ENCODE assay signal across 9 cellular contexts in genomic region chr2:221104391-221104811, GRCh38.
A peak's percentile ranks its signal among the peaks of the same experiment; 100 is the strongest.
DNase-seq lines count a peak whose midpoint lies in the region; ATAC-seq and TF ChIP-seq lines count a peak whose summit lies in the region.
"Had no signal": no experiment of that assay in that cellular context is flagged by ENCODE, and none has a peak within 500 bp of the region (broad histone marks: within the 10 kb centered on the region; RNA-seq: fewer than 3 reads in every experiment).

No MANE protein-coding gene starts in this region.

- H3K36me3 ChIP-seq in BJ (ENCODE audit: control insufficient read depth, insufficient read depth, low read length) (no peaks in the 10 kb centered on the region), endodermal cell (ENCODE audit: control insufficient read depth, insufficient read depth, low read length) (no peaks in the 10 kb centered on the region)

- no peak overlapping the region for H3K4me3 ChIP-seq in BJ (ENCODE audit: low read depth, low read length)
- H3K4me3 ChIP-seq in endodermal cell (ENCODE audit: low read length): no peak overlapping the region

- H3K27me3 Mint-ChIP-seq in endodermal cell (ENCODE audit: insufficient read depth): no peaks in the 10 kb centered on the region
- peaks cover 15 to 16% of the 10 kb centered on the region in 2 donors for H3K27me3 Mint-ChIP-seq in natural killer cell treated with Interleukin-12 subunit alpha and Interleukin-12 subunit beta and Interleukin-15 and Interleukin-18, amount 100 ng/mL, for 72 hours

- no peak overlapping the region for H3K4me3 Mint-ChIP-seq in endodermal cell
- H3K4me3 Mint-ChIP-seq in natural killer cell treated with Interleukin-12 subunit alpha and Interleukin-12 subunit beta and Interleukin-15 and Interleukin-18, amount 100 ng/mL, for 72 hours: peak overlapping the region; percentile 69

- H3K27me3 ChIP-seq in BJ (ENCODE audit: control insufficient read depth, insufficient read depth, low read length) (no peaks in the 10 kb centered on the region), endodermal cell (ENCODE audit: control insufficient read depth, insufficient read depth, low read length, poor library complexity, severe bottlenecking) (no peaks in the 10 kb centered on the region)

- H3K9ac ChIP-seq in endodermal cell (ENCODE audit: extremely low read depth, low read length, poor library complexity, severe bottlenecking): no peak overlapping the region

- no peaks in the 10 kb centered on the region for H3K9me3 Mint-ChIP-seq in endodermal cell
- H3K9me3 Mint-ChIP-seq in natural killer cell treated with Interleukin-12 subunit alpha and Interleukin-12 subunit beta and Interleukin-15 and Interleukin-18, amount 100 ng/mL, for 72 hours: no peaks in the 10 kb centered on the region

- CTCF ChIA-PET in BJ (lab: Yijun Ruan, JAX): interaction anchor here (0.9 kb wide), 1 partner anchor 16 kb away, joined by 3 read pairs; no protein-coding TSS in a partner anchor

- no peaks in the 10 kb centered on the region for H3K4me1 ChIP-seq in endodermal cell (ENCODE audit: control insufficient read depth, insufficient read depth, low read length)

- POLR2A ChIA-PET in BJ (lab: Charles Lee): interaction anchor here (0.6 kb wide), 1 partner anchor 879 kb away, joined by 4 read pairs; no protein-coding TSS in a partner anchor

- H3K9me3 ChIP-seq in endodermal cell (ENCODE audit: control insufficient read depth, low read length): no peaks in the 10 kb centered on the region

- WGBS in endodermal cell (ENCODE audit: insufficient coverage in 1 of 2, insufficient read length in 1 of 2), 2 experiments: 78 to 89% methylated on average over 12 of the region's 12 CpGs

- H3K36me3 Mint-ChIP-seq in endodermal cell (ENCODE audit: low read depth): no peaks in the 10 kb centered on the region
- no peaks in the 10 kb centered on the region for H3K36me3 Mint-ChIP-seq in natural killer cell treated with Interleukin-12 subunit alpha and Interleukin-12 subunit beta and Interleukin-15 and Interleukin-18, amount 100 ng/mL, for 72 hours

- TF ChIP-seq CTCF in BJ (IDR thresholded peaks at IDR 0.05; ENCODE audit: insufficient read depth, low read depth, low read length) (peak; percentile 21; the same call in 1 of the 2 replicates), endodermal cell (conservative IDR thresholded peaks at IDR 0.05) (peak; percentile 41)

- H3K4me1 Mint-ChIP-seq in endodermal cell: peaks cover 9% of the 10 kb centered on the region
- peaks cover 16% of the 10 kb centered on the region in 2 donors for H3K4me1 Mint-ChIP-seq in natural killer cell treated with Interleukin-12 subunit alpha and Interleukin-12 subunit beta and Interleukin-15 and Interleukin-18, amount 100 ng/mL, for 72 hours (ENCODE audit: low read depth in 2 of 2)

- H3K27ac ChIP-seq in endodermal cell (ENCODE audit: low read depth, low read length): peak overlapping the region; percentile 11
- H3K27ac ChIP-seq: VCaP had no signal

- ATAC-seq in natural killer cell treated with Interleukin-12 subunit alpha and Interleukin-12 subunit beta and Interleukin-15 and Interleukin-18, amount 100 ng/mL, for 72 hours: peak; percentile 72 to 73

- DNase-seq in BJ (ENCODE audit: low read depth): no peak
- peak; percentile 8 for DNase-seq in NCI-H1092 (lab: John Stamatoyannopoulos, UW)
- peak; percentile 77 for DNase-seq in endodermal cell
- peak; percentile 64 for DNase-seq in natural killer cell treated with Interleukin-12 subunit alpha and Interleukin-12 subunit beta and Interleukin-15 and Interleukin-18, amount 100 ng/mL, for 72 hours (ENCODE audit: low spot score)
- DNase-seq in GM19238 (ENCODE audit: insufficient read length, low spot score): no peak
- DNase-seq in stimulated activated CD4-positive, alpha-beta T cell treated with anti-CD3 and anti-CD28 coated beads, Interleukin-12 subunit alpha, Interleukin-12 subunit beta, amount 100 ng/mL, for 4 hours: no peak
- no peak for DNase-seq in activated CD4-positive, alpha-beta T cell treated with anti-CD3 and anti-CD28 coated beads for 48 hours
- no peak for DNase-seq in NCI-H2227 treated with DMSO at 0.1 percent for 48 hours (lab: John Stamatoyannopoulos, UW)

- no peak overlapping the region for H3K27ac Mint-ChIP-seq in endodermal cell
- H3K27ac Mint-ChIP-seq in natural killer cell treated with Interleukin-12 subunit alpha and Interleukin-12 subunit beta and Interleukin-15 and Interleukin-18, amount 100 ng/mL, for 72 hours: peak overlapping the region; percentile 56 to 88

Comparison
In these comparisons a context has a peak if more than half of its experiments do, and no peak if none do; other contexts are left out.
1. DNase-seq: peak in NCI-H1092 (single experiment), endodermal cell (single experiment) and natural killer cell treated with Interleukin-12 subunit alpha and Interleukin-12 subunit beta and Interleukin-15 and Interleukin-18, amount 100 ng/mL, for 72 hours (single experiment); none in BJ (single experiment), GM19238 (single experiment), stimulated activated CD4-positive, alpha-beta T cell treated with anti-CD3 and anti-CD28 coated beads, Interleukin-12 subunit alpha, Interleukin-12 subunit beta, amount 100 ng/mL, for 4 hours (single experiment), activated CD4-positive, alpha-beta T cell treated with anti-CD3 and anti-CD28 coated beads for 48 hours (single experiment) and NCI-H2227 treated with DMSO at 0.1 percent for 48 hours (single experiment).